ENCODE assay signal across 8 cellular contexts in the genomic region with DNA sequence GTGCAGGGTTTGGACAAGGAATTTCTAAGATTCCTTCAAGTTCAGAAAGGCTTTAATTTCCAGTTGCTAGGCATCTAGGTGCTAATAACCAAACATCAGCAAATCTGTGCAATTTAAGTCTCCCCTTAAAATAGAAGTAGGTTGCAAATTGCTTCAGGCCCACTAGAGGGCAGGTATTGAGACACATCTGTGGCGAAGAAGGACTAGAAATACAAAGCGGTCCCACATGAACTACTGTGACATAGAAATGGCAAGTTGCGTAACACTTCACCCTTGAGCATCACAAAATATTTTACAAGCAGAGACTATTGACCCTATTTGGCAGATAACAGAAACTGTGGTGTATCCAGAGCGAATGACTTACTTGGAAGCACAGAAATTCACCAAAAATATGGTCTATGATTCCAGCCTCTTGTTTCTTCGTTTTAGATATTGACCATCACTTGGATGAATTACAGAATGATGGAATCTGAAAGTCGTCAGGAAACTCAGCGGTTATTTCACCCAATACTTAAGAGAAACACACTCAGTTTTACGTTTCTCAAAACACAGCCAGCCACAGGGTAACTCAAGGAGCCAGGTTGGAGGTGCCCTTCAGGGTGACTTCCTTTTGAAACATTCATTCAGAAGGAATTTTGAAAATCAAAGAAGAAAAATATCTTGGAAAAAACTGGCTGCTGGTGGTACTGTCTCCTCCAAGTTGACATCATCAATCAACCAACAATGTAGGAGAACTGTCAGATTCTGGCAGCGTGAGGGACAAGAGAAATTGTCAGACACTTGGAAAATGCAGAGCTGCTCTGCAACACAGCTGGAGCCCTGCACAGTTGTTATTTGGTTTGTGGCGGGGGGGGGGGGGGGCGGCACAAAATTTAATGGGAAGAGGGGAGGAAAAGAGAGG.
DNase-seq lines count a peak whose midpoint lies in the region; ATAC-seq and TF ChIP-seq lines count a peak whose summit lies in the region.

No MANE protein-coding gene starts in this region.

- H3K4me1 ChIP-seq in heart left ventricle (no peaks in the 10 kb centered on the region), right cardiac atrium (ENCODE audit: control insufficient read depth, insufficient read depth, low read length) (no peaks in the 10 kb centered on the region)

- 48 to 54% (median 52%) methylated on average over 10 to 11 of the region's 11 CpGs for WGBS in heart left ventricle, 4 donors
- 48% methylated on average over 10 of the region's 11 CpGs for WGBS in right cardiac atrium

- H3K4me1 Mint-ChIP-seq in activated CD8-positive, alpha-beta T cell treated with anti-CD3 and anti-CD28 coated beads, Interleukin-2, amount 10 ng/mL, durations not matched to agents 7 days and 5 days (ENCODE audit: low read depth), result no peaks in the 10 kb centered on the region

- intact Hi-C loops in heart left ventricle (cut with DNase I), result loop anchor here in 7 of 10 donors (5.0 to 10.0 kb wide), 5 partner anchors 428 to 661 kb away; no protein-coding TSS in a partner anchor
- intact Hi-C loops in right cardiac atrium (cut with DNase I), result loop anchor here in 1 of 4 donors (5.0 kb wide), 1 partner anchor 661 kb away; no protein-coding TSS in a partner anchor

- H3K27ac ChIP-seq in heart left ventricle, result peak overlapping the region in 1 of 12 donors; percentile 10
- H3K27ac ChIP-seq in right cardiac atrium (ENCODE audit: low read length), result no peak overlapping the region

- H3K9me3 ChIP-seq in heart left ventricle, result no peaks in the 10 kb centered on the region
- no peaks in the 10 kb centered on the region for H3K9me3 ChIP-seq in right cardiac atrium (ENCODE audit: control insufficient read depth, low read length)

- no peak overlapping the region for H3K4me3 Mint-ChIP-seq in activated CD8-positive, alpha-beta T cell treated with anti-CD3 and anti-CD28 coated beads, Interleukin-2, amount 10 ng/mL, durations not matched to agents 7 days and 5 days

- H3K27me3 ChIP-seq in heart left ventricle, result peaks cover 0 to 4% (median 0%) of the 10 kb centered on the region in 9 donors
- H3K27me3 ChIP-seq in right cardiac atrium (ENCODE audit: control insufficient read depth, insufficient read depth), result no peaks in the 10 kb centered on the region

- no peak overlapping the region for H3K27ac Mint-ChIP-seq in activated CD8-positive, alpha-beta T cell treated with anti-CD3 and anti-CD28 coated beads, Interleukin-2, amount 10 ng/mL, durations not matched to agents 7 days and 5 days

- POLR2A ChIA-PET in activated CD8-positive, alpha-beta T cell treated with anti-CD3 and anti-CD28 coated beads, Interleukin-2, amount 10 ng/mL, durations not matched to agents 7 days and 5 days (lab: Charles Lee), result no interaction called here

- TF ChIP-seq CTCF in heart left ventricle (IDR thresholded peaks at IDR 0.05), result peak; percentile 25 to 56 (median 40)

- no peaks in the 10 kb centered on the region for H3K36me3 ChIP-seq in heart left ventricle

- H3K36me3 Mint-ChIP-seq in activated CD8-positive, alpha-beta T cell treated with anti-CD3 and anti-CD28 coated beads, Interleukin-2, amount 10 ng/mL, durations not matched to agents 7 days and 5 days (ENCODE audit: low read depth), result no peaks in the 10 kb centered on the region

- H3K9me3 Mint-ChIP-seq in activated CD8-positive, alpha-beta T cell treated with anti-CD3 and anti-CD28 coated beads, Interleukin-2, amount 10 ng/mL, durations not matched to agents 7 days and 5 days (ENCODE audit: insufficient read depth), result no peaks in the 10 kb centered on the region

- no peaks in the 10 kb centered on the region for H3K27me3 Mint-ChIP-seq in activated CD8-positive, alpha-beta T cell treated with anti-CD3 and anti-CD28 coated beads, Interleukin-2, amount 10 ng/mL, durations not matched to agents 7 days and 5 days (ENCODE audit: low read depth)

- no peak for TF ChIP-seq POLR2A in heart left ventricle (IDR thresholded peaks at IDR 0.05)

- ATAC-seq in heart left ventricle, result peak in 1 of 4 donors; percentile 62
- no peak for ATAC-seq in right cardiac atrium
- ATAC-seq in activated CD8-positive, alpha-beta T cell treated with anti-CD3 and anti-CD28 coated beads, Interleukin-2, amount 10 ng/mL, durations not matched to agents 7 days and 5 days, result no peak
- no peak for ATAC-seq in HG03457 (IDR thresholded peaks at IDR 0.05; ENCODE audit: unreplicated experiment)

- H3K4me3 ChIP-seq in heart left ventricle (no peak overlapping the region), right cardiac atrium (ENCODE audit: low read length) (no peak overlapping the region)

- DNase-seq in heart left ventricle, result no peak
- no peak for DNase-seq in right cardiac atrium
- peak; percentile 30 for DNase-seq in HT1080 (ENCODE audit: low read depth)
- peak; percentile 21 for DNase-seq in activated CD8-positive, alpha-beta T cell treated with anti-CD3 and anti-CD28 coated beads, Interleukin-2, amount 10 ng/mL, durations not matched to agents 7 days and 5 days
- DNase-seq in medulla oblongata (ENCODE audit: extremely low spot score), result peak; percentile 13
- DNase-seq in amygdala (lab: John Stamatoyannopoulos, UW), result no peak
- no peak for DNase-seq in NCI-H2029 (lab: John Stamatoyannopoulos, UW)

- CTCF ChIA-PET in activated CD8-positive, alpha-beta T cell treated with anti-CD3 and anti-CD28 coated beads, Interleukin-2, amount 10 ng/mL, durations not matched to agents 7 days and 5 days (lab: Charles Lee), result no interaction called here

Comparison
In these comparisons a context has a peak if more than half of its experiments do, and no peak if none do; other contexts are left out.
1. DNase-seq: peak in HT1080 (single experiment), activated CD8-positive, alpha-beta T cell treated with anti-CD3 and anti-CD28 coated beads, Interleukin-2, amount 10 ng/mL, durations not matched to agents 7 days and 5 days (single experiment) and medulla oblongata (single experiment); none in heart left ventricle (0 of 5), right cardiac atrium (0 of 3), amygdala (0 of 56) and NCI-H2029 (single experiment).